ENCODE assay signal across 27 cellular contexts in the genomic region with DNA sequence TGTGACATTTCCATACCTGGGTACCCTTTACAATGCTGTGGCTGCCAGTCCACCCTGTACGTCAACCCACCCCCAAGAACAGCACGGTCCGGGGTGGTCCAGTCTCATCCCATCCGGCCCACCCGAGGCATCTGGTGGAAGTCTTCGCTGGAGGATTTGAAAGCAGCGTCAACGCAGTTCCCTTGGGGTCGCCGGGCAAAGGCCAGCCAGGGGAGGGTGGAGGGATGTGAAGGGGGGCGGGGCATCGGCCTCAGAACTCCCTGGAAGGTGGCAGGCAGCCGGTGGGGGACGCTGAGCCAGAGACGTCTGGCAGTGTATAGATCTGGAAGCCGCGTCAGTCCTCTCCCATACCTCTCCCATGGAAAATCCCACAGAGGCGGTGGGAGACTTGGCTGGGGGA.
"Had no signal": no experiment of that assay in that cellular context is flagged by ENCODE, and none has a peak within 500 bp of the region (broad histone marks: within the 10 kb centered on the region; RNA-seq: fewer than 3 reads in every experiment).

No MANE protein-coding gene starts in this region.

- H3K27ac Mint-ChIP-seq: activated CD4-positive, alpha-beta memory T cell treated with anti-CD3 and anti-CD28 coated beads for 36 hours; activated CD4-positive, alpha-beta T cell treated with anti-CD3 and anti-CD28 coated beads for 36 hours; activated CD4-positive, alpha-beta T cell treated with anti-CD3 and anti-CD28 coated beads, Interleukin-2, amount 10 ng/mL, durations not matched to agents 24 days and 14 days; activated naive CD4-positive, alpha-beta T cell treated with anti-CD3 and anti-CD28 coated beads, Interleukin-2, amount 10 ng/mL, durations not matched to agents 7 days and 5 days; activated naive CD4-positive, alpha-beta T cell treated with anti-CD3 and anti-CD28 coated beads, Interleukin-2, amount 50 U/mL, for 72 hours; activated naive CD8-positive, alpha-beta T cell treated with anti-CD3 and anti-CD28 coated beads, Interleukin-2, amount 10 ng/mL, durations not matched to agents 7 days and 5 days; activated T-cell treated with anti-CD3 and anti-CD28 coated beads, Interleukin-2, amount 50 U/mL, for 24 hours; activated T-cell treated with anti-CD3 and anti-CD28 coated beads, Interleukin-2, amount 50 U/mL, for 72 hours; brain; dendritic cell treated with granulocyte-macrophage colony-stimulating factor and Interleukin-4, amounts not matched to agents 40 ng/mL and 50 ng/mL, for 4 days; endodermal cell; T-helper 17 cell; T-helper 2 cell treated with Interferon-gamma antibody and Interleukin-4, amounts not matched to agents 5 μg/mL and 100 μg/mL, for 36 hours had no signal

- H3K4me3 Mint-ChIP-seq: activated CD4-positive, alpha-beta memory T cell treated with anti-CD3 and anti-CD28 coated beads for 36 hours; activated CD4-positive, alpha-beta T cell treated with anti-CD3 and anti-CD28 coated beads for 36 hours; activated CD4-positive, alpha-beta T cell treated with anti-CD3 and anti-CD28 coated beads, Interleukin-2, amount 10 ng/mL, durations not matched to agents 24 days and 14 days; activated naive CD4-positive, alpha-beta T cell treated with anti-CD3 and anti-CD28 coated beads, Interleukin-2, amount 10 ng/mL, durations not matched to agents 7 days and 5 days; activated naive CD8-positive, alpha-beta T cell treated with anti-CD3 and anti-CD28 coated beads, Interleukin-2, amount 10 ng/mL, durations not matched to agents 7 days and 5 days; activated T-cell treated with anti-CD3 and anti-CD28 coated beads, Interleukin-2, amount 50 U/mL, for 24 hours; activated T-cell treated with anti-CD3 and anti-CD28 coated beads, Interleukin-2, amount 50 U/mL, for 72 hours; brain; dendritic cell treated with granulocyte-macrophage colony-stimulating factor and Interleukin-4, amounts not matched to agents 40 ng/mL and 50 ng/mL, for 4 days; endodermal cell; T-helper 17 cell; T-helper 2 cell treated with Interferon-gamma antibody and Interleukin-4, amounts not matched to agents 5 μg/mL and 100 μg/mL, for 36 hours had no signal

- H3K4me1 Mint-ChIP-seq: activated CD4-positive, alpha-beta T cell treated with anti-CD3 and anti-CD28 coated beads for 36 hours; activated naive CD4-positive, alpha-beta T cell treated with anti-CD3 and anti-CD28 coated beads, Interleukin-2, amount 10 ng/mL, durations not matched to agents 7 days and 5 days; brain; endodermal cell had no signal

- H3K36me3 Mint-ChIP-seq: activated CD4-positive, alpha-beta memory T cell treated with anti-CD3 and anti-CD28 coated beads for 36 hours; brain had no signal

- H3K27me3 Mint-ChIP-seq: activated CD4-positive, alpha-beta memory T cell treated with anti-CD3 and anti-CD28 coated beads for 36 hours; activated CD4-positive, alpha-beta T cell treated with anti-CD3 and anti-CD28 coated beads for 36 hours; activated CD4-positive, alpha-beta T cell treated with anti-CD3 and anti-CD28 coated beads, Interleukin-2, amount 10 ng/mL, durations not matched to agents 24 days and 14 days; activated naive CD4-positive, alpha-beta T cell treated with anti-CD3 and anti-CD28 coated beads, Interleukin-2, amount 10 ng/mL, durations not matched to agents 7 days and 5 days; activated naive CD8-positive, alpha-beta T cell treated with anti-CD3 and anti-CD28 coated beads, Interleukin-2, amount 10 ng/mL, durations not matched to agents 7 days and 5 days; activated T-cell treated with anti-CD3 and anti-CD28 coated beads, Interleukin-2, amount 50 U/mL, for 24 hours; brain; dendritic cell treated with granulocyte-macrophage colony-stimulating factor and Interleukin-4, amounts not matched to agents 40 ng/mL and 50 ng/mL, for 4 days; T-helper 17 cell had no signal

- DNase-seq: activated CD4-positive, alpha-beta memory T cell treated with anti-CD3 and anti-CD28 coated beads for 36 hours; activated CD4-positive, alpha-beta T cell treated with anti-CD3 and anti-CD28 coated beads for 36 hours; activated CD4-positive, alpha-beta T cell treated with anti-CD3 and anti-CD28 coated beads, Interleukin-2, amount 10 ng/mL, durations not matched to agents 24 days and 14 days; activated CD4-positive, CD25-positive, alpha-beta regulatory T cell; activated CD4-positive, CD25-positive, alpha-beta regulatory T cell treated with anti-CD3 and anti-CD28 coated beads, Interleukin-2, amount 50 U/mL, for 72 hours; activated CD8-positive, alpha-beta memory T cell treated with anti-CD3 and anti-CD28 coated beads, Interleukin-2, amount 50 U/mL, for 48 hours; activated gamma-delta T cell; activated naive CD4-positive, alpha-beta T cell; activated naive CD4-positive, alpha-beta T cell treated with anti-CD3 and anti-CD28 coated beads, Interleukin-2, amount 10 ng/mL, durations not matched to agents 7 days and 5 days; activated naive CD8-positive, alpha-beta T cell treated with anti-CD3 and anti-CD28 coated beads, Interleukin-2, amount 10 ng/mL, durations not matched to agents 7 days and 5 days; activated T-cell treated with anti-CD3 and anti-CD28 coated beads for 4 hours; activated T-cell treated with anti-CD3 and anti-CD28 coated beads, Interleukin-2, amount 50 U/mL, for 24 hours; activated T-cell treated with anti-CD3 and anti-CD28 coated beads, Interleukin-2, amount 50 U/mL, for 72 hours; central memory CD4-positive, alpha-beta T cell; cerebellar nuclear complex; dorsolateral prefrontal cortex; effector memory CD4-positive, alpha-beta T cell; endodermal cell; foreskin keratinocyte; gastrocnemius medialis; glutamatergic neuron; T-helper 1 cell; T-helper 17 cell had no signal
